Comparison of ENCODE assay signal across 9 cellular contexts in genomic region chr21:42414928-42415769, GRCh38. TPM values are rescaled to one million over a fixed set of nuclear protein-coding genes. Genes with fewer than 3 reads are reported as not detected.
DNase-seq lines count a peak whose midpoint lies in the region; ATAC-seq, FAIRE-seq and TF ChIP-seq lines count a peak whose summit lies in the region.
"Had no signal": no experiment of that assay in that cellular context is flagged by ENCODE, and none has a peak within 500 bp of the region (broad histone marks: within the 10 kb centered on the region; RNA-seq: fewer than 3 reads in every experiment).

No MANE protein-coding gene starts in this region.

- no peaks in the 10 kb centered on the region for H3K79me2 ChIP-seq in Loucy (ENCODE audit: insufficient read depth, low read length)

- ATAC-seq in GM21576 (IDR thresholded peaks at IDR 0.05; ENCODE audit: unreplicated experiment), result peak; percentile 60
- no peak for ATAC-seq in SK-N-SH treated with all-trans-retinoic acid at 6 μM for 48 hours

- H3K36me3 ChIP-seq in Loucy (ENCODE audit: insufficient read depth, low read length), result peaks cover 30% of the 10 kb centered on the region; the same call in 1 of the 2 replicates
- H3K36me3 ChIP-seq in kidney (ENCODE audit: control insufficient read depth in 1 of 2, insufficient read depth in 2 of 2, low read length in 2 of 2), result no peaks in the 10 kb centered on the region
- no peaks in the 10 kb centered on the region for H3K36me3 ChIP-seq in sigmoid colon

- no peak overlapping the region for H2AFZ ChIP-seq in Loucy (ENCODE audit: low read length)

- DNase-seq in COLO829 (ENCODE audit: low spot score), result peak; percentile 50
- DNase-seq in activated T-cell treated with anti-CD3 and anti-CD28 coated beads, Interleukin-2, amount 50 U/mL, for 48 hours, result peak; percentile 95 to 96
- DNase-seq in kidney, result peak; percentile 83
- peak; percentile 73 for DNase-seq in stimulated activated CD8-positive, alpha-beta memory T cell treated with anti-CD3 and anti-CD28 coated beads, Interleukin-7, amount 100 ng/mL, for 1 hour (ENCODE audit: low read depth in 2 of 2)
- DNase-seq in sigmoid colon, result no peak

- intact Hi-C loops in kidney (cut with DNase I) (no loop called here), sigmoid colon (cut with DNase I) (no loop called here)

- H3K9ac ChIP-seq in Loucy (ENCODE audit: low read depth, low read length, poor library complexity, severe bottlenecking), result peak overlapping the region; percentile 45
- no peak overlapping the region for H3K9ac ChIP-seq in kidney (ENCODE audit: low read length in 2 of 2)

- peaks cover 5% of the 10 kb centered on the region; the same call in 1 of the 2 replicates for H3K9me3 ChIP-seq in Loucy (ENCODE audit: insufficient read depth, low read depth, low read length)
- H3K9me3 ChIP-seq in kidney (ENCODE audit: control insufficient read depth in 1 of 2, low read length in 2 of 2), result no peaks in the 10 kb centered on the region
- H3K9me3 ChIP-seq in sigmoid colon, result no peaks in the 10 kb centered on the region

- 59 to 78% methylated on average over 27 of the region's 27 CpGs for WGBS in sigmoid colon, 2 donors

- TF ChIP-seq CTCF in Loucy (conservative IDR thresholded peaks at IDR 0.05; ENCODE audit: low read length) (no peak), kidney (IDR thresholded peaks at IDR 0.05; ENCODE audit: borderline replicate concordance, extremely low read depth, insufficient read depth) (no peak), sigmoid colon (IDR thresholded peaks at IDR 0.05) (no peak)

- H3K27me3 ChIP-seq in Loucy (ENCODE audit: insufficient read depth, low read length, poor library complexity, severe bottlenecking), result no peaks in the 10 kb centered on the region
- H3K27me3 ChIP-seq in sigmoid colon, result peaks cover 0 to 20% (median 4%) of the 10 kb centered on the region in 3 donors

- H3K4me2 ChIP-seq in Loucy (ENCODE audit: low read depth, low read length, poor library complexity, severe bottlenecking), result peak overlapping the region; percentile 45

- FAIRE-seq in kidney (lab: Jason Lieb, UNC), result no peak
- FAIRE-seq: keratinocyte had no signal

- no peak overlapping the region for H3K4me3 ChIP-seq in Loucy (ENCODE audit: low read length, poor library complexity, severe bottlenecking)
- no peak overlapping the region for H3K4me3 ChIP-seq in kidney (ENCODE audit: low read length in 2 of 2)
- H3K4me3 ChIP-seq in sigmoid colon, result no peak overlapping the region

- peaks cover 26% of the 10 kb centered on the region for H3K4me1 ChIP-seq in Loucy (ENCODE audit: insufficient read depth, low read length, poor library complexity, severe bottlenecking)
- H3K4me1 ChIP-seq in kidney (ENCODE audit: control insufficient read depth in 1 of 2, insufficient read depth in 1 of 2, low read depth in 1 of 2, low read length in 2 of 2), result no peaks in the 10 kb centered on the region
- no peaks in the 10 kb centered on the region for H3K4me1 ChIP-seq in sigmoid colon

- H3F3A ChIP-seq in Loucy (ENCODE audit: low read depth), result no peaks in the 10 kb centered on the region

- TF ChIP-seq EP300 in sigmoid colon (IDR thresholded peaks at IDR 0.05), result no peak

- H4K20me1 ChIP-seq in Loucy (ENCODE audit: insufficient read depth, low read length, poor library complexity, severe bottlenecking), result no peaks in the 10 kb centered on the region

- H3K27ac ChIP-seq in kidney (ENCODE audit: low read depth in 2 of 2, low read length in 2 of 2), result no peak overlapping the region
- H3K27ac ChIP-seq in sigmoid colon, result no peak overlapping the region

- no peak for TF ChIP-seq POLR2A in sigmoid colon (IDR thresholded peaks at IDR 0.05)

- no peaks in the 10 kb centered on the region for H3K9me2 ChIP-seq in Loucy (replicated peaks; ENCODE audit: low read depth, low read length)

TF ChIP-seq in SK-N-SH treated with all-trans-retinoic acid at 6 μM for 48 hours, 23 proteins besides CTCF, POLR2A, EP300 and RAD21:
- TF ChIP-seq ZFP30 (CRISPR knock-in tag; IDR thresholded peaks at IDR 0.05), result no peak
- no peak for TF ChIP-seq RARB (CRISPR knock-in tag; IDR thresholded peaks at IDR 0.05)
- no peak for TF ChIP-seq CREB5 (CRISPR knock-in tag; IDR thresholded peaks at IDR 0.05; ENCODE audit: low read depth)
- no peak for TF ChIP-seq CSRNP3 (CRISPR knock-in tag; IDR thresholded peaks at IDR 0.05)
- TF ChIP-seq SNAI2 (CRISPR knock-in tag; IDR thresholded peaks at IDR 0.05), result no peak
- TF ChIP-seq OSR1 (CRISPR knock-in tag; IDR thresholded peaks at IDR 0.05), result no peak
- TF ChIP-seq ARNTL (CRISPR knock-in tag; IDR thresholded peaks at IDR 0.05; ENCODE audit: borderline replicate concordance, low read depth), result no peak

RNA-seq across cellular contexts. Expression of gene UBASH3A, which starts 11.4 kb away (rescaled TPM):
- total RNA-seq in kidney, result 2.7 TPM
- not detected for polyA plus RNA-seq in kidney (ENCODE audit: insufficient read depth, low read depth, low replicate concordance)
- not detected for total RNA-seq in sigmoid colon
- polyA plus RNA-seq in sigmoid colon, result 1 to 10 TPM in 1 of 3 donors, not detected in 2; 3.9 TPM
- polyA plus RNA-seq: keratinocyte had no signal

RNA-seq across cellular contexts. Expression of gene TMPRSS3, which starts 19.3 kb away (rescaled TPM):
- total RNA-seq in kidney (15.4 TPM), sigmoid colon (under 1 TPM in 1 of 4 donors, not detected in 3; 0.16 TPM)
- polyA plus RNA-seq in kidney (ENCODE audit: insufficient read depth, low read depth, low replicate concordance) (3.0 TPM), sigmoid colon (1 to 10 TPM in 1 of 3 donors, under 1 TPM in 1, not detected in 1; 0.60 to 1.3 TPM)
- polyA plus RNA-seq: keratinocyte had no signal

RNA-seq across cellular contexts. Expression of gene TFF1, which starts 48.8 kb away (rescaled TPM):
- total RNA-seq in kidney (not detected), sigmoid colon (1 to 10 TPM in 1 of 4 donors, not detected in 3; 1.1 TPM)
- polyA plus RNA-seq in kidney (ENCODE audit: insufficient read depth, low read depth, low replicate concordance) (not detected), sigmoid colon (100 to 1,000 TPM; 414 to 706 (median 493) TPM)
- polyA plus RNA-seq: keratinocyte had no signal

Comparison
In these comparisons a context has a peak if more than half of its experiments do, and no peak if none do; other contexts are left out.
1. RNA of gene TMPRSS3, which starts 19.3 kb away (total RNA-seq): 15.4 TPM in kidney (single experiment); 0.16 TPM in sigmoid colon; every median in the first group is over 10 times any median in the second.